Comparison of ENCODE assay signal across 19 cellular contexts in genomic region chr6:160996316-160996715, GRCh38. TPM values are rescaled to one million over a fixed set of nuclear protein-coding genes. Genes with fewer than 3 reads are reported as not detected.
A peak's percentile ranks its signal among the peaks of the same experiment; 100 is the strongest.
DNase-seq lines count a peak whose midpoint lies in the region; ATAC-seq and TF ChIP-seq lines count a peak whose summit lies in the region.
"Had no signal": no experiment of that assay in that cellular context is flagged by ENCODE, and none has a peak within 500 bp of the region (broad histone marks: within the 10 kb centered on the region; RNA-seq: fewer than 3 reads in every experiment).

No MANE protein-coding gene starts in this region.

- H3K9me3 Mint-ChIP-seq in Calu3 (ENCODE audit: low read depth, unreplicated experiment) = no peaks in the 10 kb centered on the region
- H3K9me3 Mint-ChIP-seq in neural crest cell = no peaks in the 10 kb centered on the region

- H3K27ac Mint-ChIP-seq in Calu3 (ENCODE audit: unreplicated experiment) (peak overlapping the region; percentile 93), neural crest cell (ENCODE audit: unreplicated experiment) (no peak overlapping the region)
- H3K27ac Mint-ChIP-seq: activated CD4-positive, alpha-beta T cell treated with anti-CD3 and anti-CD28 coated beads for 36 hours had no signal

- no peaks in the 10 kb centered on the region; the same call in none of the 2 replicates for H3K36me3 ChIP-seq in Panc1 (ENCODE audit: control insufficient read depth, insufficient read depth, low read length)
- H3K36me3 ChIP-seq: gastrocnemius medialis, stomach had no signal

- ATAC-seq in Panc1 = no peak
- ATAC-seq in GM18858 (IDR thresholded peaks at IDR 0.05; ENCODE audit: unreplicated experiment) = no peak
- no peak for ATAC-seq in GM19035 (IDR thresholded peaks at IDR 0.05; ENCODE audit: unreplicated experiment)
- ATAC-seq in left ventricle myocardium superior = no peak
- no peak for ATAC-seq in HG02763 (IDR thresholded peaks at IDR 0.05; ENCODE audit: unreplicated experiment)
- ATAC-seq: activated CD4-positive, alpha-beta T cell treated with anti-CD3 and anti-CD28 coated beads for 36 hours; gastrocnemius medialis had no signal

- H3K4me1 Mint-ChIP-seq in Calu3 (ENCODE audit: low read depth, unreplicated experiment) = peaks cover 23% of the 10 kb centered on the region
- peaks cover 42% of the 10 kb centered on the region for H3K4me1 Mint-ChIP-seq in neural crest cell

- H3K27me3 Mint-ChIP-seq in Calu3 (ENCODE audit: unreplicated experiment) (no peaks in the 10 kb centered on the region), neural crest cell (ENCODE audit: low read depth) (no peaks in the 10 kb centered on the region)
- H3K27me3 Mint-ChIP-seq: activated CD4-positive, alpha-beta T cell treated with anti-CD3 and anti-CD28 coated beads for 36 hours had no signal

- DNase-seq in Calu3 (no peak), Panc1 (ENCODE audit: low read depth, low spot score) (peak; percentile 59), dermis blood vessel endothelial cell (peak; percentile 64), neural crest cell (ENCODE audit: low read depth, low spot score) (no peak), left ventricle myocardium superior (no peak)
- DNase-seq: activated CD4-positive, alpha-beta T cell treated with anti-CD3 and anti-CD28 coated beads for 36 hours; activated gamma-delta T cell; amygdala; cerebellar nuclear complex; COR-L47; gastrocnemius medialis; NCI-H1417 treated with DMSO at 0.1 percent for 48 hours; NCI-H774; stimulated activated CD4-positive, alpha-beta T cell treated with anti-CD3 and anti-CD28 coated beads, Interleukin-2, amount 100 ng/mL, for 24 hours; stomach had no signal

- peaks cover 19% of the 10 kb centered on the region for H3K4me1 ChIP-seq in Panc1 (ENCODE audit: control insufficient read depth, insufficient read depth, low read length)

- POLR2A ChIA-PET in Panc1 (lab: Charles Lee) = no interaction called here

- H3K4me3 Mint-ChIP-seq in Calu3 (ENCODE audit: low read depth, unreplicated experiment) (peak overlapping the region; percentile 62), neural crest cell (peak overlapping the region; percentile 11)
- H3K4me3 Mint-ChIP-seq: activated CD4-positive, alpha-beta T cell treated with anti-CD3 and anti-CD28 coated beads for 36 hours had no signal

- BruUV-seq in Calu3 (replicated peaks; lab: Mats Ljungman, UMichigan) = no TSS peak
- BruUV-seq in Panc1 (replicated peaks; lab: Mats Ljungman, UMichigan) = no TSS peak

- no peaks in the 10 kb centered on the region for H3K9me3 ChIP-seq in Panc1 (ENCODE audit: control insufficient read depth, insufficient read depth, low read depth, low read length)
- H3K9me3 ChIP-seq: gastrocnemius medialis, stomach had no signal

- intact Hi-C loops in Calu3 (cut with micrococcal nuclease; ENCODE audit: unreplicated experiment) (loop anchor here (5.0 to 10.0 kb wide), 2 partner anchors 229 to 278 kb away; partner anchors contain the start of gene AGPAT4), Panc1 (cut with micrococcal nuclease; ENCODE audit: unreplicated experiment) (no loop called here), left ventricle myocardium superior (cut with micrococcal nuclease) (no loop called here)

- no peak for TF ChIP-seq CTCF in Calu3 (IDR thresholded peaks at IDR 0.05; ENCODE audit: unreplicated experiment)
- no peak for TF ChIP-seq CTCF in Panc1 (IDR thresholded peaks at IDR 0.05)
- TF ChIP-seq CTCF in neural crest cell (conservative IDR thresholded peaks at IDR 0.05) = no peak

- CTCF ChIA-PET in Calu3 (lab: Charles Lee) (interaction anchor here (0.5 to 0.9 kb wide), 3 partner anchors 16 to 319 kb away, joined by 3 to 4 read pairs (median 3); no protein-coding TSS in a partner anchor), Panc1 (lab: Charles Lee) (no interaction called here)

- H3K4me3 ChIP-seq in Panc1 (ENCODE audit: low read depth in 2 of 2, low read length in 2 of 2) = no peak overlapping the region
- H3K4me3 ChIP-seq: gastrocnemius medialis, PC-9, stomach had no signal

- H3K36me3 Mint-ChIP-seq in Calu3 (ENCODE audit: insufficient read depth, unreplicated experiment) (peaks cover 31% of the 10 kb centered on the region), neural crest cell (ENCODE audit: low read depth) (no peaks in the 10 kb centered on the region)

- no peak overlapping the region; the same call in 1 of the 2 replicates for H3K27ac ChIP-seq in Panc1 (ENCODE audit: low read length)
- H3K27ac ChIP-seq: gastrocnemius medialis, PC-9 had no signal

- in situ Hi-C loops in Panc1 (cut with HindIII; ENCODE audit: low pct_unique_long_range_greater_than_20kb, low sequenced_read_pairs) = no loop called here

- no peaks in the 10 kb centered on the region for H3K27me3 ChIP-seq in Panc1 (ENCODE audit: control insufficient read depth, insufficient read depth, low read length)
- H3K27me3 ChIP-seq: gastrocnemius medialis, stomach had no signal

RNA-seq across cellular contexts. Expression of gene MAP3K4, which starts 4.7 kb away (rescaled TPM):
- total RNA-seq in Calu3 (2022) = 62.2 and 71.7 TPM in 2 replicates
- total RNA-seq in Panc1 (2021; ENCODE audit: unreplicated experiment) = 49.3 TPM
- polyA plus RNA-seq in Panc1 (2012; ENCODE audit: insufficient read length) = 19.3 TPM
- total RNA-seq in dermis blood vessel endothelial cell = 26.5 and 33.5 TPM in 2 replicates
- 84.3 and 103 TPM in 2 replicates for total RNA-seq in neural crest cell
- 43.6 TPM for total RNA-seq in left ventricle myocardium superior

Comparison
In these comparisons a context has a peak if more than half of its experiments do, and no peak if none do; other contexts are left out.
1. DNase-seq: peak in Panc1 (single experiment) and dermis blood vessel endothelial cell (single experiment); none in Calu3 (single experiment), neural crest cell (single experiment) and left ventricle myocardium superior (single experiment).